In genomic region chr7:112450807-112451661, GRCh38 we compare ENCODE assay signal across 1 cellular context.
TF ChIP-seq lines count a peak whose summit lies in the region.

No MANE protein-coding gene starts in this region.

TF ChIP-seq in GM12878, 131 proteins besides CTCF, POLR2A, EP300 and RAD21 (continued from another document):
- peak; percentile 83; the same call in 1 of the 2 replicates for TF ChIP-seq YY1 (IDR thresholded peaks at IDR 0.05; ENCODE audit: low read depth, low read length)
- TF ChIP-seq SMAD5 (IDR thresholded peaks at IDR 0.05; ENCODE audit: low read depth), result no peak
- no peak for TF ChIP-seq SMAD1 (IDR thresholded peaks at IDR 0.05; ENCODE audit: low read depth, partially characterized antibody)
- TF ChIP-seq BACH1 (IDR thresholded peaks at IDR 0.05; ENCODE audit: borderline replicate concordance), result peak; percentile 76
- TF ChIP-seq, protein P1, sequence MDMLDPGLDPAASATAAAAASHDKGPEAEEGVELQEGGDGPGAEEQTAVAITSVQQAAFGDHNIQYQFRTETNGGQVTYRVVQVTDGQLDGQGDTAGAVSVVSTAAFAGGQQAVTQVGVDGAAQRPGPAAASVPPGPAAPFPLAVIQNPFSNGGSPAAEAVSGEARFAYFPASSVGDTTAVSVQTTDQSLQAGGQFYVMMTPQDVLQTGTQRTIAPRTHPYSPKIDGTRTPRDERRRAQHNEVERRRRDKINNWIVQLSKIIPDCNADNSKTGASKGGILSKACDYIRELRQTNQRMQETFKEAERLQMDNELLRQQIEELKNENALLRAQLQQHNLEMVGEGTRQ (IDR thresholded peaks at IDR 0.05; ENCODE audit: borderline replicate concordance, low read depth, low read length), result no peak
- TF ChIP-seq HDAC2 (IDR thresholded peaks at IDR 0.05), result no peak
- TF ChIP-seq, protein P2, sequence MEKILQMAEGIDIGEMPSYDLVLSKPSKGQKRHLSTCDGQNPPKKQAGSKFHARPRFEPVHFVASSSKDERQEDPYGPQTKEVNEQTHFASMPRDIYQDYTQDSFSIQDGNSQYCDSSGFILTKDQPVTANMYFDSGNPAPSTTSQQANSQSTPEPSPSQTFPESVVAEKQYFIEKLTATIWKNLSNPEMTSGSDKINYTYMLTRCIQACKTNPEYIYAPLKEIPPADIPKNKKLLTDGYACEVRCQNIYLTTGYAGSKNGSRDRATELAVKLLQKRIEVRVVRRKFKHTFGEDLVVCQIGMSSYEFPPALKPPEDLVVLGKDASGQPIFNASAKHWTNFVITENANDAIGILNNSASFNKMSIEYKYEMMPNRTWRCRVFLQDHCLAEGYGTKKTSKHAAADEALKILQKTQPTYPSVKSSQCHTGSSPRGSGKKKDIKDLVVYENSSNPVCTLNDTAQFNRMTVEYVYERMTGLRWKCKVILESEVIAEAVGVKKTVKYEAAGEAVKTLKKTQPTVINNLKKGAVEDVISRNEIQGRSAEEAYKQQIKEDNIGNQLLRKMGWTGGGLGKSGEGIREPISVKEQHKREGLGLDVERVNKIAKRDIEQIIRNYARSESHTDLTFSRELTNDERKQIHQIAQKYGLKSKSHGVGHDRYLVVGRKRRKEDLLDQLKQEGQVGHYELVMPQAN (conservative IDR thresholded peaks at IDR 0.05), result no peak; the same call in 1 of the 2 replicates
- TF ChIP-seq ESRRA (IDR thresholded peaks at IDR 0.05; ENCODE audit: low read length), result 0 out of 2 replicates have a peak, but pooled peaks have one; percentile 51
- TF ChIP-seq MEF2B (IDR thresholded peaks at IDR 0.05; ENCODE audit: partially characterized antibody, poor library complexity, severe bottlenecking), result no peak
- TF ChIP-seq TAF1 (IDR thresholded peaks at IDR 0.05; ENCODE audit: borderline replicate concordance, low read depth, low read length), result 0 out of 2 replicates have a peak, but pooled peaks have one; percentile 21
- TF ChIP-seq NFIC (IDR thresholded peaks at IDR 0.05; ENCODE audit: low read depth, low read length), result no peak
- TF ChIP-seq CBX5 (IDR thresholded peaks at IDR 0.05; ENCODE audit: low read depth), result no peak
- TF ChIP-seq TARDBP (IDR thresholded peaks at IDR 0.05; ENCODE audit: borderline replicate concordance), result peak; percentile 85; the same call in 1 of the 2 replicates
- TF ChIP-seq HDAC6 (IDR thresholded peaks at IDR 0.05; ENCODE audit: unreplicated experiment), result no peak
- TF ChIP-seq TCF12 (IDR thresholded peaks at IDR 0.05; ENCODE audit: low read depth, low read length), result peak; percentile 18; the same call in 1 of the 2 replicates
- no peak for TF ChIP-seq EZH2 (IDR thresholded peaks at IDR 0.05; ENCODE audit: borderline replicate concordance, control insufficient read depth, low read depth, low read length)
- TF ChIP-seq FOXM1 (IDR thresholded peaks at IDR 0.05; ENCODE audit: low read depth, low read length), result no peak
- TF ChIP-seq PAX8 (IDR thresholded peaks at IDR 0.05), result no peak
- TF ChIP-seq SRF (IDR thresholded peaks at IDR 0.05; ENCODE audit: low read depth in 2 of 2, low read length in 2 of 2), result 0 out of 4 replicates have a peak, but pooled peaks of 1 of the 2 experiments have one; percentile 4
